In genomic region chr7:122412886-122413285, GRCh38 we compare ENCODE assay signal across 1 cellular context.
TF ChIP-seq lines count a peak whose summit lies in the region.

No MANE protein-coding gene starts in this region.

TF ChIP-seq in WTC11, 78 proteins besides CTCF, POLR2A, EP300 and RAD21 (continued from another document):
- TF ChIP-seq AFF4 (CRISPR knock-in tag; IDR thresholded peaks at IDR 0.05; ENCODE audit: borderline replicate concordance) (no peak), ZNF416 (CRISPR knock-in tag; IDR thresholded peaks at IDR 0.05) (no peak), NFATC4 (CRISPR knock-in tag; IDR thresholded peaks at IDR 0.05) (no peak), RELA (CRISPR knock-in tag; IDR thresholded peaks at IDR 0.05; ENCODE audit: borderline replicate concordance) (no peak), ATF1 (CRISPR knock-in tag; IDR thresholded peaks at IDR 0.05) (no peak), JAZF1 (CRISPR knock-in tag; IDR thresholded peaks at IDR 0.05) (no peak), TP53 (CRISPR knock-in tag; IDR thresholded peaks at IDR 0.05) (no peak), JUN (CRISPR knock-in tag; IDR thresholded peaks at IDR 0.05) (no peak), SMAD4 (CRISPR knock-in tag; IDR thresholded peaks at IDR 0.05) (no peak)
